11 cellular contexts compared by ENCODE assay signal in the genomic region with DNA sequence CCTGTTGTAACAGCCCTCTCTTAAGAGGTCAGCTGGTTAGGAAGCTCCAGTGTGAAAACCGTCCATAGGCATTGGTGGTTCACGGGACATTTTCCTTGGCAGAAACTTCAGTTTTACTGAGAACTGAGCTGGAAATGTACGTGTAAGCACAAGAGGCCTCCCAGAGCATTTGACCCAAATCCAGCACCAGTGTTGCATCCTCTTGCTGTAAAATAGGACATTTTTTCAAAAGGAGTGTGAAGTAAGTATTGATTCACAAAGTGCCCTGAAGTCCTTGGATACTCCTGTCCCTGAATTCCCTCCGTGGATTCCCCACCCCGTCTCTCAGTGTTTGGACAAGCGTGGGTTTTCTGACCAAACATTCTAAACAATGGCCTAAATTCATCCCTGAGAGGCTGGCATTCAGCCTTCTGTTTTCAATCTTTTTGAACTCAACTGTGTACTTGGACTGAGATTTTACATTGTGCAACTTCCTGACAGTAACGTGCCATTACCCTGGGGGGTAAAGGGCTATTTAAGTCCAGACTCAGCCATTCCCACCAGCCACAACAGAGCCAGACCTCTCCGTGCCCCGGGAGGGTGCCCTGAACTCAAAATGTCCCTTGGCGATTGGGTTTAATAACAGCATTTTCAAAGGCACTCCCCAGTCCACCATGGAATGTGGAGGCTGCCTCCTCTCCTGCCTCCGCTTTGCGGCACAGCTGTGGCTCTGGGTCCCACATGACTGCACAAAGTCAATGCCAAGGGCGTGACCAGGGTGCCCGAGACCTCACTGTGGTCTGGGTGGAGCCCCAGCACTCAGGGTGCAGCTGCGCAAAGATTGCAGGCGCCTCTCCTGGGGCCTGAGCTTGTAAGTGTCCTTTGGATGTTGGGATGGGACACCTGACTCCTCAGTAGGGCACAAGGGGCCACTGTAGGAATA.
DNase-seq lines count a peak whose midpoint lies in the region; ATAC-seq and TF ChIP-seq lines count a peak whose summit lies in the region.
"Had no signal": no experiment of that assay in that cellular context is flagged by ENCODE, and none has a peak within 500 bp of the region (broad histone marks: within the 10 kb centered on the region; RNA-seq: fewer than 3 reads in every experiment).

No MANE protein-coding gene starts in this region.

- peaks cover 13% of the 10 kb centered on the region for H3K4me1 ChIP-seq in upper lobe of right lung
- H3K4me1 ChIP-seq: SJCRH30 had no signal

- no peak overlapping the region for H3K4me3 ChIP-seq in upper lobe of right lung
- H3K4me3 ChIP-seq: SJCRH30 had no signal

- intact Hi-C loops in upper lobe of right lung (cut with DNase I), result no loop called here

- peaks cover 7% of the 10 kb centered on the region for H3K9me3 Mint-ChIP-seq in memory B cell

- H3K4me1 Mint-ChIP-seq in memory B cell, result peaks cover 7% of the 10 kb centered on the region

- ATAC-seq in memory B cell (ENCODE audit: low read depth), result peak; percentile 47
- ATAC-seq in upper lobe of right lung, result peak; percentile 28

- H3K4me3 Mint-ChIP-seq in memory B cell, result no peak overlapping the region

- no peaks in the 10 kb centered on the region for H3K9me3 ChIP-seq in upper lobe of right lung
- H3K9me3 ChIP-seq: SJCRH30 had no signal

- H3K27ac Mint-ChIP-seq in memory B cell, result peak overlapping the region; percentile 57

- H3K27me3 Mint-ChIP-seq in memory B cell, result peaks cover 12% of the 10 kb centered on the region

- H3K27ac ChIP-seq in upper lobe of right lung, result peak overlapping the region; percentile 34
- H3K27ac ChIP-seq: SJCRH30 had no signal

- H3K36me3 ChIP-seq in upper lobe of right lung, result no peaks in the 10 kb centered on the region
- H3K36me3 ChIP-seq: SJCRH30 had no signal

- no peaks in the 10 kb centered on the region for H3K27me3 ChIP-seq in upper lobe of right lung
- H3K27me3 ChIP-seq: SJCRH30 had no signal

- peak; percentile 20 for DNase-seq in NCI-H345 (lab: John Stamatoyannopoulos, UW)
- no peak for DNase-seq in NCI-H345 treated with DMSO at 0.1 percent for 48 hours (lab: John Stamatoyannopoulos, UW; ENCODE audit: unreplicated experiment)
- peak; percentile 57 for DNase-seq in epidermal melanocyte (ENCODE audit: insufficient read length, low spot score)
- no peak for DNase-seq in memory B cell (ENCODE audit: low spot score in 2 of 2)
- DNase-seq in upper lobe of right lung, result no peak
- no peak for DNase-seq in NCI-H1930 (lab: John Stamatoyannopoulos, UW)
- no peak for DNase-seq in HPDE6-E6E7 (ENCODE audit: extremely low spot score)
- DNase-seq in HCEC 1CT, result no peak
- DNase-seq: kidney glomerular epithelial cell, NCI-H1417 treated with DMSO at 0.1 percent for 48 hours had no signal

- no peak for TF ChIP-seq CTCF in upper lobe of right lung (IDR thresholded peaks at IDR 0.05)

- peaks cover 3% of the 10 kb centered on the region for H3K36me3 Mint-ChIP-seq in memory B cell

Comparison
In these comparisons a context has a peak if more than half of its experiments do, and no peak if none do; other contexts are left out.
1. DNase-seq: peak in NCI-H345 (single experiment) and epidermal melanocyte (single experiment); none in NCI-H345 treated with DMSO at 0.1 percent for 48 hours (single experiment), memory B cell (0 of 2), upper lobe of right lung (single experiment), NCI-H1930 (0 of 2), HPDE6-E6E7 (single experiment) and HCEC 1CT (single experiment).